ENCODE assay signal across 1 cellular context in the genomic region with DNA sequence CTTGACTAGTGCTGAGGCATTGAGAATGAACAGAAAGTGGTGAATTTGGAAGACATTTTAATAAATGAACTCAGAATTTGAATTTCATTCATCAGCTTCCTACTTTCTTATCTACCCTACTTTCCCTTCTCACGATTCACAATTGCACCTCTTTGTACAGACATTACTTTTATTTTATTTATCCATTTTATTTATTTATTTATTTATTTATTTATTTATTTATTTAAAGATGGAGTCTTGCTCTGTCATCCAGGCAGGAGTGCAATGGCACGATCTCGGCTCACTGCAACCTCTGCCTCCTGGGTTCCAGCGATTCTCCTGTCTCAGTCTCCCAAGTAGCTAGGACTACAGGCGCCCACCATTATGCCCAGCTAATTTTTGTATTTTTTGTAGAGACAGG.
A peak's percentile ranks its signal among the peaks of the same experiment; 100 is the strongest.
TF ChIP-seq lines count a peak whose summit lies in the region.

No MANE protein-coding gene starts in this region.

TF ChIP-seq in HEK293, 187 proteins besides CTCF, POLR2A, EP300 and RAD21 (continued from another document):
- TF ChIP-seq ZBTB11 (tag by site-specific recombination; conservative IDR thresholded peaks at IDR 0.05; ENCODE audit: low read depth) = peak; percentile 72
- TF ChIP-seq, protein P1, sequence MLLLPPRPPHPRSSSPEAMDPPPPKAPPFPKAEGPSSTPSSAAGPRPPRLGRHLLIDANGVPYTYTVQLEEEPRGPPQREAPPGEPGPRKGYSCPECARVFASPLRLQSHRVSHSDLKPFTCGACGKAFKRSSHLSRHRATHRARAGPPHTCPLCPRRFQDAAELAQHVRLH (tag by site-specific recombination; IDR thresholded peaks at IDR 0.05) = peak; percentile 50; the same call in 1 of the 2 replicates
- TF ChIP-seq ZNF266 (tag by site-specific recombination; IDR thresholded peaks at IDR 0.05; ENCODE audit: low read depth) = peak; percentile 63; the same call in 1 of the 2 replicates
- peak; percentile 10; the same call in 1 of the 2 replicates for TF ChIP-seq ZNF654 (tag by site-specific recombination; IDR thresholded peaks at IDR 0.05; ENCODE audit: low read depth)
- peak; percentile 56; the same call in 1 of the 2 replicates for TF ChIP-seq ZXDB (tag by site-specific recombination; IDR thresholded peaks at IDR 0.05)
- 0 out of 2 replicates have a peak, but pooled peaks have one; percentile 45 for TF ChIP-seq ZNF629 (tag by site-specific recombination; IDR thresholded peaks at IDR 0.05)
- 0 out of 2 replicates have a peak, but pooled peaks have one; percentile 22 for TF ChIP-seq ZNF664 (tag by site-specific recombination; IDR thresholded peaks at IDR 0.05)
- 0 out of 2 replicates have a peak, but pooled peaks have one; percentile 62 for TF ChIP-seq ZBTB1 (tag by site-specific recombination; IDR thresholded peaks at IDR 0.05)
- TF ChIP-seq ZNF202 (tag by site-specific recombination; IDR thresholded peaks at IDR 0.05; ENCODE audit: borderline replicate concordance) = 0 out of 2 replicates have a peak, but pooled peaks have one; percentile 48
- 0 out of 2 replicates have a peak, but pooled peaks have one; percentile 20 for TF ChIP-seq ZNF560 (tag by site-specific recombination; IDR thresholded peaks at IDR 0.05; ENCODE audit: borderline replicate concordance)
- TF ChIP-seq ZNF426 (tag by site-specific recombination; IDR thresholded peaks at IDR 0.05) = peak; percentile 85
- 0 out of 2 replicates have a peak, but pooled peaks have one; percentile 10 for TF ChIP-seq ZNF341 (tag by site-specific recombination; IDR thresholded peaks at IDR 0.05; ENCODE audit: low read depth)
- peak; percentile 82; the same call in 1 of the 2 replicates for TF ChIP-seq ZNF140 (tag by site-specific recombination; IDR thresholded peaks at IDR 0.05)
- peak; percentile 64 for TF ChIP-seq ZNF510 (tag by site-specific recombination; IDR thresholded peaks at IDR 0.05; ENCODE audit: insufficient replicate concordance)
- TF ChIP-seq ZNF433 (tag by site-specific recombination; IDR thresholded peaks at IDR 0.05; ENCODE audit: low read depth) = peak; percentile 30; the same call in 1 of the 2 replicates
